In genomic region chr14:103442288-103442687, GRCh38 we compare ENCODE assay signal across 19 cellular contexts. TPM values are rescaled to one million over a fixed set of nuclear protein-coding genes. Genes with fewer than 3 reads are reported as not detected.
DNase-seq lines count a peak whose midpoint lies in the region; ATAC-seq and TF ChIP-seq lines count a peak whose summit lies in the region.
"Had no signal": no experiment of that assay in that cellular context is flagged by ENCODE, and none has a peak within 500 bp of the region (broad histone marks: within the 10 kb centered on the region; RNA-seq: fewer than 3 reads in every experiment).

No MANE protein-coding gene starts in this region.

- TF ChIP-seq CTCF in natural killer cell (IDR thresholded peaks at IDR 0.05) (no peak), fibroblast of villous mesenchyme (IDR thresholded peaks at IDR 0.05; ENCODE audit: insufficient read depth, low read depth, low read length) (no peak)

- intact Hi-C loops in natural killer cell (cut with micrococcal nuclease): no loop called here

- peaks cover 47 to 53% of the 10 kb centered on the region in 2 donors for H3K4me1 Mint-ChIP-seq in natural killer cell
- peaks cover 25 to 30% of the 10 kb centered on the region in 2 donors for H3K4me1 Mint-ChIP-seq in natural killer cell treated with Interleukin-12 subunit alpha and Interleukin-12 subunit beta and Interleukin-15 and Interleukin-18, amount 100 ng/mL, for 72 hours (ENCODE audit: low read depth in 2 of 2)
- peaks cover 42% of the 10 kb centered on the region for H3K4me1 Mint-ChIP-seq in central memory CD8-positive, alpha-beta T cell
- H3K4me1 Mint-ChIP-seq in effector memory CD8-positive, alpha-beta T cell (ENCODE audit: low read depth in 2 of 2): peaks cover 31 to 53% of the 10 kb centered on the region in 2 donors

- peak overlapping the region; percentile 19 to 48 for H3K27ac Mint-ChIP-seq in natural killer cell
- peak overlapping the region in 1 of 2 donors; percentile 16 for H3K27ac Mint-ChIP-seq in natural killer cell treated with Interleukin-12 subunit alpha and Interleukin-12 subunit beta and Interleukin-15 and Interleukin-18, amount 100 ng/mL, for 72 hours
- H3K27ac Mint-ChIP-seq in central memory CD8-positive, alpha-beta T cell (ENCODE audit: low read depth): peak overlapping the region; percentile 42
- H3K27ac Mint-ChIP-seq in effector memory CD8-positive, alpha-beta T cell: no peak overlapping the region
- H3K27ac Mint-ChIP-seq: CD8-positive, alpha-beta T cell had no signal

- H3K9me3 Mint-ChIP-seq in natural killer cell: no peaks in the 10 kb centered on the region
- H3K9me3 Mint-ChIP-seq in natural killer cell treated with Interleukin-12 subunit alpha and Interleukin-12 subunit beta and Interleukin-15 and Interleukin-18, amount 100 ng/mL, for 72 hours: no peaks in the 10 kb centered on the region
- no peaks in the 10 kb centered on the region for H3K9me3 Mint-ChIP-seq in central memory CD8-positive, alpha-beta T cell
- H3K9me3 Mint-ChIP-seq in effector memory CD8-positive, alpha-beta T cell: no peaks in the 10 kb centered on the region
- H3K9me3 Mint-ChIP-seq: CD8-positive, alpha-beta T cell had no signal

- DNase-seq in natural killer cell (no peak), fibroblast of villous mesenchyme (ENCODE audit: low read depth) (peak; percentile 92), ACHN (no peak)
- no peak for DNase-seq in natural killer cell treated with Interleukin-12 subunit alpha and Interleukin-12 subunit beta and Interleukin-15 and Interleukin-18, amount 100 ng/mL, for 72 hours (ENCODE audit: low spot score)
- DNase-seq in central memory CD8-positive, alpha-beta T cell (ENCODE audit: low spot score in 2 of 2): no peak
- no peak for DNase-seq in stimulated activated CD4-positive, alpha-beta T cell treated with anti-CD3 and anti-CD28 coated beads, Interleukin-1b, Interleukin-23, amount 100 ng/mL, for 48 hours
- DNase-seq in effector memory CD8-positive, alpha-beta T cell: no peak
- DNase-seq: CD8-positive, alpha-beta T cell; DMS79; GDM1; MV-4-11; NCI-H1417 treated with DMSO at 0.1 percent for 48 hours; NCI-H1930; NCI-H774; PC-3 had no signal

- ATAC-seq in natural killer cell: no peak
- ATAC-seq in natural killer cell treated with Interleukin-12 subunit alpha and Interleukin-12 subunit beta and Interleukin-15 and Interleukin-18, amount 100 ng/mL, for 72 hours: no peak
- no peak for ATAC-seq in central memory CD8-positive, alpha-beta T cell (replicated peaks; ENCODE audit: extremely low read depth, poor library complexity, severe bottlenecking)
- no peak for ATAC-seq in effector memory CD8-positive, alpha-beta T cell (replicated peaks)
- no peak for ATAC-seq in GM21825 (IDR thresholded peaks at IDR 0.05; ENCODE audit: unreplicated experiment)
- ATAC-seq: CD8-positive, alpha-beta T cell; GM12878; PC-3 had no signal

- in situ Hi-C loops in ACHN (cut with HindIII; ENCODE audit: low pct_ligation_motif_present, low pct_unique_long_range_greater_than_20kb, low sequenced_read_pairs): no loop called here

- H3K4me3 ChIP-seq in fibroblast of villous mesenchyme (ENCODE audit: low read depth, low read length): no peak overlapping the region
- H3K4me3 ChIP-seq: BLaER1, GM12878, SJSA1 had no signal

- no peaks in the 10 kb centered on the region for H3K27me3 Mint-ChIP-seq in natural killer cell (ENCODE audit: low read depth in 2 of 2)
- no peaks in the 10 kb centered on the region for H3K27me3 Mint-ChIP-seq in natural killer cell treated with Interleukin-12 subunit alpha and Interleukin-12 subunit beta and Interleukin-15 and Interleukin-18, amount 100 ng/mL, for 72 hours
- no peaks in the 10 kb centered on the region for H3K27me3 Mint-ChIP-seq in central memory CD8-positive, alpha-beta T cell
- no peaks in the 10 kb centered on the region for H3K27me3 Mint-ChIP-seq in effector memory CD8-positive, alpha-beta T cell

- no peak overlapping the region for H3K4me3 Mint-ChIP-seq in natural killer cell
- H3K4me3 Mint-ChIP-seq in natural killer cell treated with Interleukin-12 subunit alpha and Interleukin-12 subunit beta and Interleukin-15 and Interleukin-18, amount 100 ng/mL, for 72 hours: no peak overlapping the region
- H3K4me3 Mint-ChIP-seq in central memory CD8-positive, alpha-beta T cell: no peak overlapping the region
- H3K4me3 Mint-ChIP-seq in effector memory CD8-positive, alpha-beta T cell: no peak overlapping the region
- H3K4me3 Mint-ChIP-seq: CD8-positive, alpha-beta T cell had no signal

- H3K36me3 Mint-ChIP-seq in natural killer cell: no peaks in the 10 kb centered on the region
- no peaks in the 10 kb centered on the region for H3K36me3 Mint-ChIP-seq in natural killer cell treated with Interleukin-12 subunit alpha and Interleukin-12 subunit beta and Interleukin-15 and Interleukin-18, amount 100 ng/mL, for 72 hours
- H3K36me3 Mint-ChIP-seq in central memory CD8-positive, alpha-beta T cell (ENCODE audit: insufficient read depth): peaks cover 13% of the 10 kb centered on the region
- H3K36me3 Mint-ChIP-seq in effector memory CD8-positive, alpha-beta T cell (ENCODE audit: insufficient read depth): peaks cover 25% of the 10 kb centered on the region

RNA-seq across cellular contexts. Expression of gene MARK3, which starts 57.1 kb away (rescaled TPM):
- total RNA-seq in natural killer cell (100 to 1,000 TPM; 138 to 167 (median 152) TPM), fibroblast of villous mesenchyme (79.2 and 108 TPM in 2 replicates)
- 100 to 1,000 TPM; 101 to 165 TPM for total RNA-seq in natural killer cell treated with Interleukin-12 subunit alpha and Interleukin-12 subunit beta and Interleukin-15 and Interleukin-18, amount 100 ng/mL, for 72 hours

Comparison
In these comparisons a context has a peak if more than half of its experiments do, and no peak if none do; other contexts are left out.
1. H3K27ac Mint-ChIP-seq: peak in natural killer cell (2 of 2) and central memory CD8-positive, alpha-beta T cell (single experiment); none in effector memory CD8-positive, alpha-beta T cell (0 of 2).